Comparison of ENCODE assay signal across 14 cellular contexts in the genomic region with DNA sequence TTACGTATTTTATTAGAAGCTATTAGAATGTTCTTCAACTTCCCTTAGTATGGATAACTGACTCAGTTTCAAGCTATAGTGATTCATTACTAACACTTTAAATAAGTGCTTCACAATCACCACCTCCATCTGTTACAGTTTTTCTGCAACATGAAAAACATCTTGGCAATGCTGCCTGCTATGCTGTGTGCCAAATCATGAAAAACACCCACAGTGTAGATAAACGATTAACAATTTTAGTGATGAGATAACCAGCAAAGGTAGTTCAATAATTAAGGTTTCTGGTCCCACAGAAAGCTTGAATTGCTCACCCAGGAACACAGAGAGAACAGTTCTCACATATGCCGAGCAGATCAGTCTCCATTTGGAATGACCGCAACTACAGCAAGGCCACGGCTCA. TPM values are rescaled to one million over a fixed set of nuclear protein-coding genes. Genes with fewer than 3 reads are reported as not detected.
A peak's percentile ranks its signal among the peaks of the same experiment; 100 is the strongest.
DNase-seq lines count a peak whose midpoint lies in the region; ATAC-seq and TF ChIP-seq lines count a peak whose summit lies in the region.
"Had no signal": no experiment of that assay in that cellular context is flagged by ENCODE, and none has a peak within 500 bp of the region (broad histone marks: within the 10 kb centered on the region; RNA-seq: fewer than 3 reads in every experiment).

No MANE protein-coding gene starts in this region.

- H3K9me3 Mint-ChIP-seq in activated naive CD4-positive, alpha-beta T cell treated with anti-CD3 and anti-CD28 coated beads, Interleukin-2, amount 10 ng/mL, durations not matched to agents 7 days and 5 days: no peaks in the 10 kb centered on the region
- peaks cover 0 to 3% of the 10 kb centered on the region in 2 donors for H3K9me3 Mint-ChIP-seq in activated naive CD4-positive, alpha-beta T cell treated with anti-CD3 and anti-CD28 coated beads, Interleukin-2, amount 50 U/mL, for 72 hours
- H3K9me3 Mint-ChIP-seq in endodermal cell: no peaks in the 10 kb centered on the region
- H3K9me3 Mint-ChIP-seq: neural crest cell had no signal

- no peak for DNase-seq in activated naive CD4-positive, alpha-beta T cell treated with anti-CD3 and anti-CD28 coated beads, Interleukin-2, amount 10 ng/mL, durations not matched to agents 7 days and 5 days
- no peak for DNase-seq in activated naive CD4-positive, alpha-beta T cell treated with anti-CD3 and anti-CD28 coated beads, Interleukin-2, amount 50 U/mL, for 72 hours (ENCODE audit: low spot score in 2 of 2)
- peak; percentile 92 for DNase-seq in NCI-H524 treated with DMSO at 0.1 percent for 48 hours (lab: John Stamatoyannopoulos, UW)
- no peak for DNase-seq in endodermal cell
- DNase-seq in superior temporal gyrus (ENCODE audit: extremely low spot score): peak; percentile 44
- no peak for DNase-seq in SW480 (ENCODE audit: low spot score)
- DNase-seq in RWPE1 (ENCODE audit: low spot score): no peak
- DNase-seq in left lobe of liver (ENCODE audit: low spot score): no peak
- DNase-seq: activated CD4-positive, alpha-beta T cell treated with anti-CD3 and anti-CD28 coated beads, Interleukin-2, amount 50 U/mL, for 48 hours; effector CD4-positive, alpha-beta T cell; left cardiac atrium; NCI-H1092 treated with DMSO at 0.1 percent for 48 hours; SK-N-SH had no signal

- H3K27ac ChIP-seq in endodermal cell (ENCODE audit: low read depth, low read length) (no peak overlapping the region), RWPE1 (no peak overlapping the region)

- CTCF ChIA-PET in activated naive CD4-positive, alpha-beta T cell treated with anti-CD3 and anti-CD28 coated beads, Interleukin-2, amount 10 ng/mL, durations not matched to agents 7 days and 5 days (lab: Charles Lee): interaction anchor here (1.3 to 2.0 kb wide), 3 partner anchors 17 to 53 kb away, joined by 3 to 5 read pairs (median 4); no protein-coding TSS in a partner anchor
- CTCF ChIA-PET in RWPE1 (lab: Yijun Ruan, JAX): no interaction called here

- ATAC-seq in activated naive CD4-positive, alpha-beta T cell treated with anti-CD3 and anti-CD28 coated beads, Interleukin-2, amount 50 U/mL, for 72 hours: no peak
- no peak for ATAC-seq in left lobe of liver
- ATAC-seq: left cardiac atrium had no signal

- H3K4me1 ChIP-seq in endodermal cell (ENCODE audit: control insufficient read depth, insufficient read depth, low read length): peaks cover 13% of the 10 kb centered on the region

- H3K9me3 ChIP-seq in endodermal cell (ENCODE audit: control insufficient read depth, low read length): no peaks in the 10 kb centered on the region
- H3K9me3 ChIP-seq: SK-N-SH had no signal

- no peak overlapping the region for H3K4me3 Mint-ChIP-seq in activated naive CD4-positive, alpha-beta T cell treated with anti-CD3 and anti-CD28 coated beads, Interleukin-2, amount 10 ng/mL, durations not matched to agents 7 days and 5 days
- H3K4me3 Mint-ChIP-seq in endodermal cell: no peak overlapping the region
- H3K4me3 Mint-ChIP-seq: neural crest cell had no signal

- H3K36me3 ChIP-seq in endodermal cell (ENCODE audit: control insufficient read depth, insufficient read depth, low read length): no peaks in the 10 kb centered on the region

- TF ChIP-seq CTCF in endodermal cell (conservative IDR thresholded peaks at IDR 0.05) (no peak), RWPE1 (conservative IDR thresholded peaks at IDR 0.05; ENCODE audit: low read depth) (no peak)

- 96 to 99% methylated on average over 5 of the region's 5 CpGs for WGBS in endodermal cell (ENCODE audit: insufficient coverage in 1 of 2, insufficient read length in 1 of 2), 2 experiments

- peaks cover 18% of the 10 kb centered on the region for H3K36me3 Mint-ChIP-seq in activated naive CD4-positive, alpha-beta T cell treated with anti-CD3 and anti-CD28 coated beads, Interleukin-2, amount 10 ng/mL, durations not matched to agents 7 days and 5 days
- peaks cover 0 to 6% of the 10 kb centered on the region in 2 donors for H3K36me3 Mint-ChIP-seq in activated naive CD4-positive, alpha-beta T cell treated with anti-CD3 and anti-CD28 coated beads, Interleukin-2, amount 50 U/mL, for 72 hours
- no peaks in the 10 kb centered on the region for H3K36me3 Mint-ChIP-seq in endodermal cell (ENCODE audit: low read depth)

- POLR2A ChIA-PET in RWPE1 (lab: Yijun Ruan, JAX; ENCODE audit: low non-redundant PET): interaction anchor here (0.9 kb wide), 1 partner anchor 9 kb away, joined by 3 read pairs; no protein-coding TSS in a partner anchor

- no peaks in the 10 kb centered on the region for H3K27me3 Mint-ChIP-seq in activated naive CD4-positive, alpha-beta T cell treated with anti-CD3 and anti-CD28 coated beads, Interleukin-2, amount 10 ng/mL, durations not matched to agents 7 days and 5 days
- no peaks in the 10 kb centered on the region for H3K27me3 Mint-ChIP-seq in endodermal cell (ENCODE audit: insufficient read depth)

- H3K9ac ChIP-seq in endodermal cell (ENCODE audit: extremely low read depth, low read length, poor library complexity, severe bottlenecking): no peak overlapping the region
- H3K9ac ChIP-seq: SK-N-SH had no signal

- H3K4me1 Mint-ChIP-seq in activated naive CD4-positive, alpha-beta T cell treated with anti-CD3 and anti-CD28 coated beads, Interleukin-2, amount 10 ng/mL, durations not matched to agents 7 days and 5 days: peaks cover 89% of the 10 kb centered on the region
- peaks cover 50% of the 10 kb centered on the region for H3K4me1 Mint-ChIP-seq in endodermal cell

- peak overlapping the region; percentile 90 for H3K27ac Mint-ChIP-seq in activated naive CD4-positive, alpha-beta T cell treated with anti-CD3 and anti-CD28 coated beads, Interleukin-2, amount 10 ng/mL, durations not matched to agents 7 days and 5 days
- H3K27ac Mint-ChIP-seq in activated naive CD4-positive, alpha-beta T cell treated with anti-CD3 and anti-CD28 coated beads, Interleukin-2, amount 50 U/mL, for 72 hours: peak overlapping the region in 1 of 2 donors; percentile 4
- H3K27ac Mint-ChIP-seq in endodermal cell: peak overlapping the region; percentile 9

- no peaks in the 10 kb centered on the region for H3K27me3 ChIP-seq in endodermal cell (ENCODE audit: control insufficient read depth, insufficient read depth, low read length, poor library complexity, severe bottlenecking)

- no peak overlapping the region for H3K4me3 ChIP-seq in endodermal cell (ENCODE audit: low read length)

RNA-seq across cellular contexts. Expression of gene SLC25A19, which starts 51.4 kb away (rescaled TPM):
- total RNA-seq in activated naive CD4-positive, alpha-beta T cell treated with anti-CD3 and anti-CD28 coated beads, Interleukin-2, amount 50 U/mL, for 72 hours: 100 to 1,000 TPM in 1 of 2 donors, 10 to 100 TPM in 1; 74.4 to 110 TPM
- total RNA-seq in endodermal cell: 10 to 100 TPM; 10.6 to 10.7 TPM
- polyA plus RNA-seq in endodermal cell (2013, experiment 1 of 2): 7.9 TPM
- polyA plus RNA-seq in endodermal cell (2013, experiment 2 of 2): 6.2 TPM
- total RNA-seq in left lobe of liver: 3.6 TPM

Comparison
In these comparisons a context has a peak if more than half of its experiments do, and no peak if none do; other contexts are left out.
1. DNase-seq: peak in NCI-H524 treated with DMSO at 0.1 percent for 48 hours (single experiment) and superior temporal gyrus (single experiment); none in activated naive CD4-positive, alpha-beta T cell treated with anti-CD3 and anti-CD28 coated beads, Interleukin-2, amount 10 ng/mL, durations not matched to agents 7 days and 5 days (single experiment), activated naive CD4-positive, alpha-beta T cell treated with anti-CD3 and anti-CD28 coated beads, Interleukin-2, amount 50 U/mL, for 72 hours (0 of 2), endodermal cell (single experiment), SW480 (single experiment), RWPE1 (single experiment) and left lobe of liver (single experiment).
2. RNA of gene SLC25A19, which starts 51.4 kb away (total RNA-seq): 74.4 to 110 TPM in activated naive CD4-positive, alpha-beta T cell treated with anti-CD3 and anti-CD28 coated beads, Interleukin-2, amount 50 U/mL, for 72 hours; 10.6 to 10.7 TPM in endodermal cell and 3.6 TPM in left lobe of liver (single experiment); every median in the first group is over 4 times any median in the second.